ENCODE assay signal across 8 cellular contexts in genomic region chr9:33202552-33203300, GRCh38. TPM values are rescaled to one million over a fixed set of nuclear protein-coding genes. Genes with fewer than 3 reads are reported as not detected.
DNase-seq lines count a peak whose midpoint lies in the region; ATAC-seq and TF ChIP-seq lines count a peak whose summit lies in the region.

No MANE protein-coding gene starts in this region.

- peak overlapping the region; percentile 50 for H3K4me3 Mint-ChIP-seq in T-helper 1 cell treated with Interleukin-12 subunit alpha and Interleukin-12 subunit beta and Interleukin-4 antibody, amounts not matched to agents 30 μg/mL and 1 μg/mL, for 36 hours
- peak overlapping the region; percentile 39 to 42 for H3K4me3 Mint-ChIP-seq in stimulated activated naive CD8-positive, alpha-beta T cell treated with anti-CD3 and anti-CD28 coated beads, Interleukin-15, amount 100 ng/mL, for 72 hours
- H3K4me3 Mint-ChIP-seq in type B pancreatic cell = no peak overlapping the region

- peak overlapping the region; percentile 22 for H3K27ac ChIP-seq in foreskin keratinocyte

- H3K27me3 Mint-ChIP-seq in T-helper 1 cell treated with Interleukin-12 subunit alpha and Interleukin-12 subunit beta and Interleukin-4 antibody, amounts not matched to agents 30 μg/mL and 1 μg/mL, for 36 hours (ENCODE audit: low read depth) = peaks cover 13% of the 10 kb centered on the region
- peaks cover 7% of the 10 kb centered on the region for H3K27me3 Mint-ChIP-seq in stimulated activated naive CD8-positive, alpha-beta T cell treated with anti-CD3 and anti-CD28 coated beads, Interleukin-15, amount 100 ng/mL, for 72 hours
- peaks cover 4% of the 10 kb centered on the region for H3K27me3 Mint-ChIP-seq in type B pancreatic cell

- no peaks in the 10 kb centered on the region for H3K4me1 ChIP-seq in foreskin keratinocyte

- peak; percentile 31 for DNase-seq in activated CD4-positive, alpha-beta T cell treated with anti-CD3 and anti-CD28 coated beads for 48 hours
- no peak for DNase-seq in activated CD4-positive, alpha-beta T cell treated with anti-CD3 and anti-CD28 coated beads for 1 hour
- DNase-seq in foreskin keratinocyte (peak in 1 of 2 donors; percentile 54), iPS-NIHi7 (ENCODE audit: extremely low spot score) (no peak), type B pancreatic cell (ENCODE audit: extremely low spot score, unreplicated experiment) (no peak)
- DNase-seq in stimulated activated naive CD8-positive, alpha-beta T cell treated with anti-CD3 and anti-CD28 coated beads, Interleukin-15, amount 100 ng/mL, for 72 hours = peak; percentile 30 to 56

- H3K27ac Mint-ChIP-seq in T-helper 1 cell treated with Interleukin-12 subunit alpha and Interleukin-12 subunit beta and Interleukin-4 antibody, amounts not matched to agents 30 μg/mL and 1 μg/mL, for 36 hours = peak overlapping the region; percentile 51
- no peak overlapping the region for H3K27ac Mint-ChIP-seq in stimulated activated naive CD8-positive, alpha-beta T cell treated with anti-CD3 and anti-CD28 coated beads, Interleukin-15, amount 100 ng/mL, for 72 hours
- no peak overlapping the region for H3K27ac Mint-ChIP-seq in type B pancreatic cell

- TF ChIP-seq CTCF in foreskin keratinocyte (conservative IDR thresholded peaks at IDR 0.05) (no peak), type B pancreatic cell (conservative IDR thresholded peaks at IDR 0.05) (no peak)

- peaks cover 18% of the 10 kb centered on the region for H3K4me1 Mint-ChIP-seq in T-helper 1 cell treated with Interleukin-12 subunit alpha and Interleukin-12 subunit beta and Interleukin-4 antibody, amounts not matched to agents 30 μg/mL and 1 μg/mL, for 36 hours (ENCODE audit: low read depth)
- H3K4me1 Mint-ChIP-seq in stimulated activated naive CD8-positive, alpha-beta T cell treated with anti-CD3 and anti-CD28 coated beads, Interleukin-15, amount 100 ng/mL, for 72 hours = peaks cover 17% of the 10 kb centered on the region
- peaks cover 5% of the 10 kb centered on the region for H3K4me1 Mint-ChIP-seq in type B pancreatic cell (ENCODE audit: unreplicated experiment)

- H3K9me3 Mint-ChIP-seq in T-helper 1 cell treated with Interleukin-12 subunit alpha and Interleukin-12 subunit beta and Interleukin-4 antibody, amounts not matched to agents 30 μg/mL and 1 μg/mL, for 36 hours = no peaks in the 10 kb centered on the region
- peaks cover 0 to 4% of the 10 kb centered on the region in 2 donors for H3K9me3 Mint-ChIP-seq in stimulated activated naive CD8-positive, alpha-beta T cell treated with anti-CD3 and anti-CD28 coated beads, Interleukin-15, amount 100 ng/mL, for 72 hours
- H3K9me3 Mint-ChIP-seq in type B pancreatic cell = no peaks in the 10 kb centered on the region

- H3K36me3 Mint-ChIP-seq in T-helper 1 cell treated with Interleukin-12 subunit alpha and Interleukin-12 subunit beta and Interleukin-4 antibody, amounts not matched to agents 30 μg/mL and 1 μg/mL, for 36 hours (ENCODE audit: low read depth) = no peaks in the 10 kb centered on the region
- H3K36me3 Mint-ChIP-seq in type B pancreatic cell = no peaks in the 10 kb centered on the region

- ATAC-seq in HG02885 (IDR thresholded peaks at IDR 0.05; ENCODE audit: poor library complexity, unreplicated experiment) = peak; percentile 99
- peak; percentile 32 for ATAC-seq in foreskin keratinocyte
- peak; percentile 98 for ATAC-seq in stimulated activated naive CD8-positive, alpha-beta T cell treated with anti-CD3 and anti-CD28 coated beads, Interleukin-15, amount 100 ng/mL, for 72 hours

- no peaks in the 10 kb centered on the region for H3K27me3 ChIP-seq in foreskin keratinocyte

RNA-seq across cellular contexts. Expression of gene B4GALT1, which starts 35.6 kb away (rescaled TPM):
- total RNA-seq in foreskin keratinocyte = 61.8 and 83.6 TPM in 2 replicates
- polyA plus RNA-seq in foreskin keratinocyte = 55.4 and 62.0 TPM in 2 replicates
- total RNA-seq in type B pancreatic cell (ENCODE audit: low replicate concordance) = 91.9 and 150 TPM in 2 replicates

RNA-seq across cellular contexts. Expression of gene SPINK4, which starts 37.2 kb away (rescaled TPM):
- not detected in 2 replicates for total RNA-seq in foreskin keratinocyte
- not detected in 2 replicates for polyA plus RNA-seq in foreskin keratinocyte
- total RNA-seq in type B pancreatic cell (ENCODE audit: low replicate concordance) = not detected in 2 replicates

Comparison
In these comparisons a context has a peak if more than half of its experiments do, and no peak if none do; other contexts are left out.
1. DNase-seq: peak in activated CD4-positive, alpha-beta T cell treated with anti-CD3 and anti-CD28 coated beads for 48 hours (single experiment) and stimulated activated naive CD8-positive, alpha-beta T cell treated with anti-CD3 and anti-CD28 coated beads, Interleukin-15, amount 100 ng/mL, for 72 hours (2 of 2); none in activated CD4-positive, alpha-beta T cell treated with anti-CD3 and anti-CD28 coated beads for 1 hour (single experiment), iPS-NIHi7 (single experiment) and type B pancreatic cell (single experiment).
2. ATAC-seq: peak in every context shown above with its lines; median percentile 99 in HG02885; 98 in stimulated activated naive CD8-positive, alpha-beta T cell treated with anti-CD3 and anti-CD28 coated beads, Interleukin-15, amount 100 ng/mL, for 72 hours; 32 in foreskin keratinocyte.